16 cellular contexts compared by ENCODE assay signal in genomic region chr7:69448071-69448470, GRCh38.
"Had no signal": no experiment of that assay in that cellular context is flagged by ENCODE, and none has a peak within 500 bp of the region (broad histone marks: within the 10 kb centered on the region; RNA-seq: fewer than 3 reads in every experiment).

No MANE protein-coding gene starts in this region.

- H3K4me1 ChIP-seq: body of pancreas, gastroesophageal sphincter, sigmoid colon, upper lobe of left lung had no signal

- H3K4me3 ChIP-seq: body of pancreas, gastroesophageal sphincter, lung, sigmoid colon, upper lobe of left lung had no signal

- H3K27me3 ChIP-seq: body of pancreas, gastroesophageal sphincter, sigmoid colon, upper lobe of left lung had no signal

- ATAC-seq: body of pancreas; effector memory CD8-positive, alpha-beta T cell; gastroesophageal sphincter; naive thymus-derived CD4-positive, alpha-beta T cell had no signal

- H3K9me3 ChIP-seq: body of pancreas, gastroesophageal sphincter, sigmoid colon, upper lobe of left lung had no signal

- H3K36me3 ChIP-seq: gastroesophageal sphincter, sigmoid colon, upper lobe of left lung had no signal

- H3K27ac ChIP-seq: body of pancreas, gastroesophageal sphincter, sigmoid colon, upper lobe of left lung, VCaP had no signal

- DNase-seq: activated CD4-positive, alpha-beta memory T cell treated with anti-CD3 and anti-CD28 coated beads, Interleukin-2, amount 10 ng/mL, durations not matched to agents 7 days and 5 days; activated CD8-positive, alpha-beta memory T cell treated with anti-CD3 and anti-CD28 coated beads, Interleukin-2, amount 50 U/mL, for 48 hours; body of pancreas; effector memory CD8-positive, alpha-beta T cell; erythroblast; kidney glomerular epithelial cell; naive thymus-derived CD4-positive, alpha-beta T cell; nucleus accumbens; sigmoid colon; stimulated activated CD4-positive, alpha-beta T cell treated with anti-CD3 and anti-CD28 coated beads, Interleukin-12 subunit alpha, Interleukin-12 subunit beta, amount 100 ng/mL, for 4 hours; stimulated activated naive CD4-positive, alpha-beta T cell treated with Interleukin-2 at 50 U/mL for 16 hours; T1000; upper lobe of left lung had no signal
